8 cellular contexts compared by ENCODE assay signal in genomic region chr16:50841081-50841886, GRCh38.
DNase-seq lines count a peak whose midpoint lies in the region; ATAC-seq and TF ChIP-seq lines count a peak whose summit lies in the region.

No MANE protein-coding gene starts in this region.

- peaks cover 3% of the 10 kb centered on the region for H3K27me3 Mint-ChIP-seq in glutamatergic neuron (ENCODE audit: unreplicated experiment)

- no peaks in the 10 kb centered on the region for H3K36me3 Mint-ChIP-seq in glutamatergic neuron (ENCODE audit: unreplicated experiment)

- no peak for ATAC-seq in GM21528 (IDR thresholded peaks at IDR 0.05; ENCODE audit: low FRiP score, unreplicated experiment)

- no peak for TF ChIP-seq CTCF in glutamatergic neuron (IDR thresholded peaks at IDR 0.05; ENCODE audit: partially characterized antibody, unreplicated experiment)

- in situ Hi-C loops in HAP-1 (cut with MboI; ENCODE audit: low sequenced_read_pairs) = no loop called here

- DNase-seq in HAP-1 (ENCODE audit: low spot score in 2 of 2) = peak; percentile 28 to 40
- DNase-seq in activated CD8-positive, alpha-beta memory T cell treated with anti-CD3 and anti-CD28 coated beads for 48 hours (ENCODE audit: low read depth in 2 of 3, low spot score in 2 of 3) = peak in 2 of 3 experiments; percentile 10 to 16
- no peak for DNase-seq in glutamatergic neuron
- DNase-seq in stimulated activated CD4-positive, alpha-beta T cell treated with anti-CD3 and anti-CD28 coated beads, Interleukin-1b, Interleukin-23, amount 100 ng/mL, for 4 hours (ENCODE audit: low read depth in 2 of 2) = peak; percentile 15 to 28
- DNase-seq in NCI-H1105 treated with DMSO at 0.1 percent for 48 hours (lab: John Stamatoyannopoulos, UW) = no peak
- no peak for DNase-seq in NK-92 (lab: John Stamatoyannopoulos, UW; ENCODE audit: unreplicated experiment)
- DNase-seq in DMS114 treated with DMSO at 0.1 percent for 48 hours (lab: John Stamatoyannopoulos, UW; ENCODE audit: unreplicated experiment) = no peak

- H3K36me3 ChIP-seq in HAP-1 (replicated peaks) = no peaks in the 10 kb centered on the region

- H3K27me3 ChIP-seq in HAP-1 (ENCODE audit: low read depth) = no peaks in the 10 kb centered on the region

- H3K27ac Mint-ChIP-seq in glutamatergic neuron (ENCODE audit: unreplicated experiment) = no peak overlapping the region

- H3K4me3 ChIP-seq in HAP-1 = peak overlapping the region; percentile 7; the same call in 1 of the 2 replicates

- H3K4me1 ChIP-seq in HAP-1 = peaks cover 7% of the 10 kb centered on the region

- peaks cover 6% of the 10 kb centered on the region for H3K9me3 Mint-ChIP-seq in glutamatergic neuron (ENCODE audit: unreplicated experiment)

- H3K4me1 Mint-ChIP-seq in glutamatergic neuron (ENCODE audit: low read depth, unreplicated experiment) = peaks cover 5% of the 10 kb centered on the region

- H3K9me3 ChIP-seq in HAP-1 = no peaks in the 10 kb centered on the region

- peak overlapping the region; percentile 61 for H3K4me3 Mint-ChIP-seq in glutamatergic neuron (ENCODE audit: unreplicated experiment)

Comparison
In these comparisons a context has a peak if more than half of its experiments do, and no peak if none do; other contexts are left out.
1. DNase-seq: peak in HAP-1 (2 of 2), activated CD8-positive, alpha-beta memory T cell treated with anti-CD3 and anti-CD28 coated beads for 48 hours (2 of 3) and stimulated activated CD4-positive, alpha-beta T cell treated with anti-CD3 and anti-CD28 coated beads, Interleukin-1b, Interleukin-23, amount 100 ng/mL, for 4 hours (2 of 2); none in glutamatergic neuron (single experiment), NCI-H1105 treated with DMSO at 0.1 percent for 48 hours (single experiment), NK-92 (single experiment) and DMS114 treated with DMSO at 0.1 percent for 48 hours (single experiment).